ENCODE assay signal across 1 cellular context in the genomic region with DNA sequence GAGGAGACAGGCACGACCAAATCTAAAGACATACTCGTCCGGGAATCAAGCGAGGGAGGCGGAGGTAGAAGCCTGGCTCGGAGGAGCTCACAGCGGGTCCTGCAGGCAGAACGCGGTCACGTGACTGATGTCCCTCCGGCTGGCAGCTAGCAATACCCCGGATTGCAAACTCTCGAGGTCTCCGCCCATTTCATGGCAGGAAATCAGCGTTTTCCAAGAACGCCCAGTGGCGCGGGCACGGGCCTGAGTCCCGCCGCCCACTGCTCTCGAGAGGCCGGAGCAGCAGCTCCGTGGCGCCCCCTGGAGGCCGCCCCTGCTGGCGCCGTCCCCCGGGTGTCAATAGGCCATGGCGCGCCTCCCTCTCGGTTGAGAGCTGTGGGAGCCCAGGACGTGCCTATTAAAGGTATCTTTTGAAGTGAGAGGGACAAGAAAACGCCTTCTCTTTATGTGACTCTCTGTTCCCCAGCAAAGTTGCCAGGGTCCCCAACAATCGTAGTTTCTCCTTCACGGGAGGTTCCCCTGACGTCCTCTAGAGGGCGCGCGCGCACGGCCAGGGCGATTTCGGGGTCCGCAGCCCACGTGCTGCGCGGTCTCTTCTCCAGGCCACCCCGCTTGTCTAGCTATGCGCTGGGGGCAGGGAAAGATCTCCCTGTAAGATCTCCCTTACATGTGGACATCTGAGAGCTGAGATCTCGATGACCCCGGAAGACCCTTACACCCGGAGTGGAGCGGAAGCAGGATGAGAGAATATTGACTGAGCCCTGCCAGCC.
TF ChIP-seq lines count a peak whose summit lies in the region.

No MANE protein-coding gene starts in this region.

TF ChIP-seq in HEK293, 187 proteins besides CTCF, POLR2A, EP300 and RAD21 (continued from another document):
- TF ChIP-seq ZNF518A (tag by site-specific recombination; conservative IDR thresholded peaks at IDR 0.05; ENCODE audit: low read depth) (0 out of 2 replicates have a peak, but pooled peaks have one; percentile 30), IKZF3 (tag by site-specific recombination; IDR thresholded peaks at IDR 0.05) (peak; percentile 94), ZNF394 (tag by site-specific recombination; IDR thresholded peaks at IDR 0.05; ENCODE audit: borderline replicate concordance) (peak; percentile 43; the same call in 1 of the 2 replicates), ZNF311 (tag by site-specific recombination; IDR thresholded peaks at IDR 0.05; ENCODE audit: borderline replicate concordance) (no peak), ZNF658 (tag by site-specific recombination; IDR thresholded peaks at IDR 0.05) (no peak), SCRT2 (tag by site-specific recombination; IDR thresholded peaks at IDR 0.05) (no peak), ZNF398 (tag by site-specific recombination; IDR thresholded peaks at IDR 0.05) (no peak), ZNF48 (tag by site-specific recombination; IDR thresholded peaks at IDR 0.05) (no peak), YY2 (tag by site-specific recombination; IDR thresholded peaks at IDR 0.05) (no peak; the same call in 1 of the 2 replicates), ZNF626 (tag by site-specific recombination; IDR thresholded peaks at IDR 0.05) (no peak), ZNF488 (tag by site-specific recombination; IDR thresholded peaks at IDR 0.05) (no peak), ZNF600 (tag by site-specific recombination; IDR thresholded peaks at IDR 0.05) (peak; percentile 73), TCF7L2 (IDR thresholded peaks at IDR 0.05; ENCODE audit: borderline replicate concordance, low read depth, low read length) (no peak), ZNF248 (tag by site-specific recombination; IDR thresholded peaks at IDR 0.05) (no peak), ZNF121 (tag by site-specific recombination; IDR thresholded peaks at IDR 0.05) (no peak), INSM2 (tag by site-specific recombination; IDR thresholded peaks at IDR 0.05) (peak; percentile 33; the same call in 1 of the 2 replicates), ZNF202 (tag by site-specific recombination; IDR thresholded peaks at IDR 0.05; ENCODE audit: borderline replicate concordance) (no peak), ZSCAN16 (tag by site-specific recombination; IDR thresholded peaks at IDR 0.05) (no peak)
- TF ChIP-seq, protein P1, sequence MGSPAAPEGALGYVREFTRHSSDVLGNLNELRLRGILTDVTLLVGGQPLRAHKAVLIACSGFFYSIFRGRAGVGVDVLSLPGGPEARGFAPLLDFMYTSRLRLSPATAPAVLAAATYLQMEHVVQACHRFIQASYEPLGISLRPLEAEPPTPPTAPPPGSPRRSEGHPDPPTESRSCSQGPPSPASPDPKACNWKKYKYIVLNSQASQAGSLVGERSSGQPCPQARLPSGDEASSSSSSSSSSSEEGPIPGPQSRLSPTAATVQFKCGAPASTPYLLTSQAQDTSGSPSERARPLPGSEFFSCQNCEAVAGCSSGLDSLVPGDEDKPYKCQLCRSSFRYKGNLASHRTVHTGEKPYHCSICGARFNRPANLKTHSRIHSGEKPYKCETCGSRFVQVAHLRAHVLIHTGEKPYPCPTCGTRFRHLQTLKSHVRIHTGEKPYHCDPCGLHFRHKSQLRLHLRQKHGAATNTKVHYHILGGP (tag by site-specific recombination; IDR thresholded peaks at IDR 0.05): peak; percentile 90
- TF ChIP-seq, protein P2, sequence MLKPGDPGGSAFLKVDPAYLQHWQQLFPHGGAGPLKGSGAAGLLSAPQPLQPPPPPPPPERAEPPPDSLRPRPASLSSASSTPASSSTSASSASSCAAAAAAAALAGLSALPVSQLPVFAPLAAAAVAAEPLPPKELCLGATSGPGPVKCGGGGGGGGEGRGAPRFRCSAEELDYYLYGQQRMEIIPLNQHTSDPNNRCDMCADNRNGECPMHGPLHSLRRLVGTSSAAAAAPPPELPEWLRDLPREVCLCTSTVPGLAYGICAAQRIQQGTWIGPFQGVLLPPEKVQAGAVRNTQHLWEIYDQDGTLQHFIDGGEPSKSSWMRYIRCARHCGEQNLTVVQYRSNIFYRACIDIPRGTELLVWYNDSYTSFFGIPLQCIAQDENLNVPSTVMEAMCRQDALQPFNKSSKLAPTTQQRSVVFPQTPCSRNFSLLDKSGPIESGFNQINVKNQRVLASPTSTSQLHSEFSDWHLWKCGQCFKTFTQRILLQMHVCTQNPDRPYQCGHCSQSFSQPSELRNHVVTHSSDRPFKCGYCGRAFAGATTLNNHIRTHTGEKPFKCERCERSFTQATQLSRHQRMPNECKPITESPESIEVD (tag by site-specific recombination; IDR thresholded peaks at IDR 0.05): 0 out of 2 replicates have a peak, but pooled peaks have one; percentile 32
